24 cellular contexts compared by ENCODE assay signal in genomic region chr17:82219753-82220709, GRCh38.
"Had no signal": no experiment of that assay in that cellular context is flagged by ENCODE, and none has a peak within 500 bp of the region (broad histone marks: within the 10 kb centered on the region; RNA-seq: fewer than 3 reads in every experiment).

No MANE protein-coding gene starts in this region.

- H3K36me3 ChIP-seq: breast epithelium had no signal

- H3K36me3 Mint-ChIP-seq: activated CD4-positive, alpha-beta memory T cell treated with anti-CD3 and anti-CD28 coated beads for 36 hours; activated naive CD8-positive, alpha-beta T cell; T-cell had no signal

- H3K27ac ChIP-seq: breast epithelium had no signal

- ATAC-seq: activated T-cell treated with anti-CD3 and anti-CD28 coated beads, Interleukin-2, amount 50 U/mL, for 4 hours; T-cell had no signal

- H3K9me3 Mint-ChIP-seq: activated CD4-positive, alpha-beta T cell treated with anti-CD3 and anti-CD28 coated beads, Interleukin-2, amount 10 ng/mL, durations not matched to agents 7 days and 5 days; activated T-cell treated with anti-CD3 and anti-CD28 coated beads, Interleukin-2, amount 50 U/mL, for 4 hours; T-cell had no signal

- H3K27ac Mint-ChIP-seq: activated CD4-positive, alpha-beta memory T cell treated with anti-CD3 and anti-CD28 coated beads for 36 hours; activated CD4-positive, alpha-beta T cell treated with anti-CD3 and anti-CD28 coated beads, Interleukin-2, amount 10 ng/mL, durations not matched to agents 7 days and 5 days; activated naive CD8-positive, alpha-beta T cell; T-cell had no signal

- H3K27me3 ChIP-seq: breast epithelium had no signal

- H3K27me3 Mint-ChIP-seq: activated CD4-positive, alpha-beta memory T cell treated with anti-CD3 and anti-CD28 coated beads for 36 hours; activated naive CD8-positive, alpha-beta T cell; T-cell had no signal

- H3K4me3 Mint-ChIP-seq: activated CD4-positive, alpha-beta memory T cell treated with anti-CD3 and anti-CD28 coated beads for 36 hours; activated CD4-positive, alpha-beta T cell treated with anti-CD3 and anti-CD28 coated beads, Interleukin-2, amount 10 ng/mL, durations not matched to agents 7 days and 5 days; activated naive CD8-positive, alpha-beta T cell; activated T-cell treated with anti-CD3 and anti-CD28 coated beads, Interleukin-2, amount 50 U/mL, for 4 hours; T-cell had no signal

- H3K9me3 ChIP-seq: breast epithelium had no signal

- DNase-seq: activated CD4-positive, alpha-beta memory T cell treated with anti-CD3 and anti-CD28 coated beads for 36 hours; activated CD4-positive, alpha-beta T cell treated with anti-CD3 and anti-CD28 coated beads, Interleukin-2, amount 10 ng/mL, durations not matched to agents 7 days and 5 days; activated CD4-positive, CD25-positive, alpha-beta regulatory T cell; activated CD8-positive, alpha-beta memory T cell treated with anti-CD3 and anti-CD28 coated beads for 24 hours; activated effector memory CD4-positive, alpha-beta T cell treated with anti-CD3 and anti-CD28 coated beads, Interleukin-2, amount 50 U/mL, for 16 hours; activated naive CD4-positive, alpha-beta T cell treated with Interleukin-2 at 50 U/mL for 16 hours; activated T-cell treated with anti-CD3 and anti-CD28 coated beads, Interleukin-2, amount 50 U/mL, for 4 hours; caudate nucleus; Karpas-422; MM.1S; NCI-H1105; NCI-H1436; NCI-H1694 treated with DMSO at 0.1 percent for 48 hours; NCI-H2029 treated with DMSO at 0.1 percent for 48 hours; NCI-H345; NCI-H510A; NCI-H526 treated with DMSO at 0.1 percent for 48 hours; NCI-H82; SHP77 treated with DMSO at 0.1 percent for 48 hours; T-cell; T-helper 2 cell; T1000 had no signal

- H3K4me3 ChIP-seq: breast epithelium had no signal
